ENCODE assay signal across 16 cellular contexts in the genomic region with DNA sequence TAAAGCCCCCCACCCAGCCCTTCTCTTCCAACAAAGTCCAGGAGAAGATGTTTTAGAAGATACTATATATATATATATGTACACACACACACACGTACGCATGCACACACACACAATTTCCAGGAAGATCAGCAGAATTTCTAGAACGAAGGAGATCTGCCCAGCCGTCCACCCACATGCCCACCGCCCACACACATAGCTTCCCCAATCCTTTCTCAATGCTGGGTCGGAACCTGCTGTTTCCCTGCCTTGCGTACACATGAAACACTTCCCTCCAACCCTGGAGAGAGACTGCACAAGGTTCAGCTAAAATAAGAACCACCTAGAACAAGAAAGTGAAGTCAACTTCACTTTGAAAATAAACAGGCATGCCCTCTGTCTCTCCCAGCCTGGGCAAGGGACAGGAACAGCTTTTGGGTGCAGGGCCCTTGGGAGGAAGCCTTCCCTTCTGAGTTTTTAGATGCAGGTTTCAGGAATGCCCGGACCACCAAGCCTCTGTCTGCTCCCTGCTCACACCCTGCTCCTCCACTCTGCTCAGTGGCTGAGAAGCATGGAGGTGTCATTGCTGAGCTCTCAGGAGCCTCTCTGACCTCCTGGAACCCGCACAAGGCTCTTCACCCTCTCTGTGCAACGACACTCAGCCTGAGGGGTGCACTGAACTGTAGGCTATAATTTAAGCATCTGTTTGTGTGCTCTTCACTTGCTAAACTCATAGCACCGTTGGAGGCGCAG.
"Had no signal": no experiment of that assay in that cellular context is flagged by ENCODE, and none has a peak within 500 bp of the region (broad histone marks: within the 10 kb centered on the region; RNA-seq: fewer than 3 reads in every experiment).

No MANE protein-coding gene starts in this region.

- H3K27me3 ChIP-seq: body of pancreas had no signal

- ATAC-seq: activated T-cell treated with anti-CD3 and anti-CD28 coated beads, Interleukin-2, amount 50 U/mL, for 72 hours; natural killer cell treated with Interleukin-12 subunit alpha and Interleukin-12 subunit beta and Interleukin-15 and Interleukin-18, amount 100 ng/mL, for 72 hours had no signal

- H3K9me3 Mint-ChIP-seq: activated CD4-positive, alpha-beta T cell treated with anti-CD3 and anti-CD28 coated beads, Interleukin-2, amount 10 ng/mL, durations not matched to agents 24 days and 14 days; activated naive CD8-positive, alpha-beta T cell treated with anti-CD3 and anti-CD28 coated beads for 36 hours; activated T-cell treated with anti-CD3 and anti-CD28 coated beads, Interleukin-2, amount 50 U/mL, for 72 hours; natural killer cell treated with Interleukin-12 subunit alpha and Interleukin-12 subunit beta and Interleukin-15 and Interleukin-18, amount 100 ng/mL, for 72 hours had no signal

- H3K36me3 Mint-ChIP-seq: activated naive CD8-positive, alpha-beta T cell treated with anti-CD3 and anti-CD28 coated beads for 36 hours; natural killer cell treated with Interleukin-12 subunit alpha and Interleukin-12 subunit beta and Interleukin-15 and Interleukin-18, amount 100 ng/mL, for 72 hours had no signal

- H3K9me3 ChIP-seq: body of pancreas had no signal

- DNase-seq: activated CD4-positive, alpha-beta T cell treated with anti-CD3 and anti-CD28 coated beads, Interleukin-2, amount 10 ng/mL, durations not matched to agents 24 days and 14 days; activated CD4-positive, CD25-positive, alpha-beta regulatory T cell; activated CD8-positive, alpha-beta memory T cell treated with anti-CD3 and anti-CD28 coated beads, Interleukin-2, amount 50 U/mL, for 48 hours; activated gamma-delta T cell; activated naive CD8-positive, alpha-beta T cell treated with anti-CD3 and anti-CD28 coated beads for 36 hours; activated T-cell treated with anti-CD3 and anti-CD28 coated beads, Interleukin-2, amount 50 U/mL, for 72 hours; amygdala; body of pancreas; central memory CD4-positive, alpha-beta T cell; effector CD8-positive, alpha-beta T cell; foreskin keratinocyte; mesenchymal stem cell; stimulated activated CD4-positive, alpha-beta T cell treated with anti-CD3 and anti-CD28 coated beads, Interleukin-12 subunit alpha, Interleukin-12 subunit beta, amount 100 ng/mL, for 4 hours; stimulated activated CD4-positive, alpha-beta T cell treated with anti-CD3 and anti-CD28 coated beads, Interleukin-2, amount 100 ng/mL, for 24 hours had no signal

- H3K27ac ChIP-seq: foreskin keratinocyte had no signal

- H3K4me3 Mint-ChIP-seq: activated CD4-positive, alpha-beta T cell treated with anti-CD3 and anti-CD28 coated beads, Interleukin-2, amount 10 ng/mL, durations not matched to agents 24 days and 14 days; activated naive CD8-positive, alpha-beta T cell treated with anti-CD3 and anti-CD28 coated beads for 36 hours; activated T-cell treated with anti-CD3 and anti-CD28 coated beads, Interleukin-2, amount 50 U/mL, for 72 hours; natural killer cell treated with Interleukin-12 subunit alpha and Interleukin-12 subunit beta and Interleukin-15 and Interleukin-18, amount 100 ng/mL, for 72 hours had no signal

- H3K4me3 ChIP-seq: body of pancreas, coronary artery had no signal

- H3K27ac Mint-ChIP-seq: activated CD4-positive, alpha-beta T cell treated with anti-CD3 and anti-CD28 coated beads, Interleukin-2, amount 10 ng/mL, durations not matched to agents 24 days and 14 days; activated naive CD8-positive, alpha-beta T cell treated with anti-CD3 and anti-CD28 coated beads for 36 hours; activated T-cell treated with anti-CD3 and anti-CD28 coated beads, Interleukin-2, amount 50 U/mL, for 72 hours; natural killer cell treated with Interleukin-12 subunit alpha and Interleukin-12 subunit beta and Interleukin-15 and Interleukin-18, amount 100 ng/mL, for 72 hours had no signal
